20 cellular contexts compared by ENCODE assay signal in genomic region chr11:75442161-75442885, GRCh38. TPM values are rescaled to one million over a fixed set of nuclear protein-coding genes. Genes with fewer than 3 reads are reported as not detected.
DNase-seq lines count a peak whose midpoint lies in the region; ATAC-seq, FAIRE-seq and TF ChIP-seq lines count a peak whose summit lies in the region.
"Had no signal": no experiment of that assay in that cellular context is flagged by ENCODE, and none has a peak within 500 bp of the region (broad histone marks: within the 10 kb centered on the region; RNA-seq: fewer than 3 reads in every experiment).

No MANE protein-coding gene starts in this region.

- peaks cover 42% of the 10 kb centered on the region for H3K27me3 Mint-ChIP-seq in nephron progenitor cell (ENCODE audit: low read depth, poor library complexity)
- H3K27me3 Mint-ChIP-seq: CD4-positive, alpha-beta memory T cell had no signal

- no peaks in the 10 kb centered on the region for H3K9me3 ChIP-seq in right cardiac atrium (ENCODE audit: control insufficient read depth, low read length)
- H3K9me3 ChIP-seq in right atrium auricular region: no peaks in the 10 kb centered on the region
- no peaks in the 10 kb centered on the region for H3K9me3 ChIP-seq in K562 (replicated peaks; ENCODE audit: control insufficient read depth, insufficient read depth, low read depth, low read length)
- H3K9me3 ChIP-seq in stomach: no peaks in the 10 kb centered on the region
- no peaks in the 10 kb centered on the region for H3K9me3 ChIP-seq in upper lobe of left lung

- in situ Hi-C loops in K562 (cut with MboI): loop anchor here (10.0 to 25.0 kb wide), 2 partner anchors 342 to 420 kb away; no protein-coding TSS in a partner anchor

- peak overlapping the region; percentile 55 for H3K4me3 Mint-ChIP-seq in nephron progenitor cell
- H3K4me3 Mint-ChIP-seq: CD4-positive, alpha-beta memory T cell had no signal

- no peaks in the 10 kb centered on the region for H4K20me1 ChIP-seq in K562 (replicated peaks; ENCODE audit: control insufficient read depth, insufficient read depth, low read length)

- TF ChIP-seq POLR2A in K562 (conservative IDR thresholded peaks at IDR 0.05) (no peak), stomach (IDR thresholded peaks at IDR 0.05) (no peak), upper lobe of left lung (IDR thresholded peaks at IDR 0.05) (no peak)

- no peaks in the 10 kb centered on the region for H3K9me3 Mint-ChIP-seq in nephron progenitor cell
- H3K9me3 Mint-ChIP-seq: CD4-positive, alpha-beta memory T cell had no signal

- FAIRE-seq in K562 (lab: Jason Lieb, UNC): no peak
- FAIRE-seq: GM12878, H1 had no signal

- CTCF ChIA-PET in K562 (lab: Yijun Ruan, JAX; ENCODE audit: low intra/inter-chr PET ratio): interaction anchor here (1.4 kb wide), 1 partner anchor 92 kb away, joined by 3 read pairs; no protein-coding TSS in a partner anchor

- DNase-seq in right cardiac atrium (peak in 2 of 3 donors; percentile 43 to 52), right atrium auricular region (ENCODE audit: low spot score) (no peak), K562 (ENCODE audit: extremely low read depth in 1 of 4, low spot score in 3 of 4) (no peak), nephron progenitor cell (peak; percentile 74), stomach (peak; percentile 40), GM19240 (ENCODE audit: insufficient read length, low spot score) (no peak), upper lobe of left lung (no peak)
- DNase-seq: C1 segment of cervical spinal cord; Calu3; CD4-positive, alpha-beta memory T cell; COR-L47; DMS153; DND-41; GDM1; H7; HCEC 1CT had no signal

- H3K36me3 ChIP-seq in right atrium auricular region (no peaks in the 10 kb centered on the region), K562 (ENCODE audit: control insufficient read depth, insufficient read depth, low read length) (no peaks in the 10 kb centered on the region), stomach (no peaks in the 10 kb centered on the region), upper lobe of left lung (peaks cover 0 to 5% (median 0%) of the 10 kb centered on the region in 4 donors)

- no peaks in the 10 kb centered on the region for H3K9me1 ChIP-seq in K562 (ENCODE audit: control insufficient read depth, insufficient read depth, low read length)

- no peak overlapping the region for H3K4me2 ChIP-seq in K562 (ENCODE audit: insufficient read depth, low read length)

- no peaks in the 10 kb centered on the region for H3K4me1 ChIP-seq in right cardiac atrium (ENCODE audit: control insufficient read depth, insufficient read depth, low read length)
- H3K4me1 ChIP-seq in right atrium auricular region: no peaks in the 10 kb centered on the region
- peaks cover 0 to 34% of the 10 kb centered on the region in 2 experiments; a peak in 1 of 5 replicates for H3K4me1 ChIP-seq in K562 (replicated peaks in 1 of 2; ENCODE audit: control insufficient read depth in 2 of 2, insufficient read depth in 2 of 2, low read length in 2 of 2)
- H3K4me1 ChIP-seq in stomach: peaks cover 0 to 17% (median 12%) of the 10 kb centered on the region in 4 donors
- peaks cover 0 to 6% (median 2%) of the 10 kb centered on the region in 4 donors for H3K4me1 ChIP-seq in upper lobe of left lung

- H3K27ac ChIP-seq in right cardiac atrium (ENCODE audit: low read length) (no peak overlapping the region), right atrium auricular region (no peak overlapping the region), K562 (ENCODE audit: extremely low read depth, low read depth, low read length) (no peak overlapping the region), stomach (no peak overlapping the region), upper lobe of left lung (no peak overlapping the region)

- H3K36me3 Mint-ChIP-seq in nephron progenitor cell (ENCODE audit: low read depth): no peaks in the 10 kb centered on the region

- no peak for TF ChIP-seq CTCF in right atrium auricular region (IDR thresholded peaks at IDR 0.05)
- no peak for TF ChIP-seq CTCF in K562 (IDR thresholded peaks at IDR 0.05 in 2 of 3, conservative IDR thresholded peaks at IDR 0.05 in 1 of 3; ENCODE audit: insufficient read depth in 2 of 3, low read depth in 1 of 3, low read length in 3 of 3)
- TF ChIP-seq CTCF in nephron progenitor cell (IDR thresholded peaks at IDR 0.05): peak; percentile 16
- TF ChIP-seq CTCF in stomach (IDR thresholded peaks at IDR 0.05): no peak
- TF ChIP-seq CTCF in upper lobe of left lung (IDR thresholded peaks at IDR 0.05): no peak

- intact Hi-C loops in right cardiac atrium (cut with DNase I) (no loop called here), K562 (cut with micrococcal nuclease) (no loop called here), stomach (cut with DNase I; ENCODE audit: low total_unique reads) (no loop called here)

- peaks cover 69% of the 10 kb centered on the region for H3K4me1 Mint-ChIP-seq in nephron progenitor cell

- no peaks in the 10 kb centered on the region for H3K27me3 ChIP-seq in right cardiac atrium (ENCODE audit: control insufficient read depth, insufficient read depth)
- H3K27me3 ChIP-seq in right atrium auricular region: no peaks in the 10 kb centered on the region
- H3K27me3 ChIP-seq in K562 (ENCODE audit: control insufficient read depth in 2 of 2, insufficient read depth in 2 of 2, low read length in 2 of 2): no peaks in the 10 kb centered on the region
- peaks cover 0 to 3% (median 0%) of the 10 kb centered on the region in 3 donors for H3K27me3 ChIP-seq in stomach
- no peaks in the 10 kb centered on the region for H3K27me3 ChIP-seq in upper lobe of left lung

- H2AFZ ChIP-seq in K562 (ENCODE audit: low read depth, low read length): no peak overlapping the region

- TF ChIP-seq RAD21 in K562 (CRISPR knock-in tag; conservative IDR thresholded peaks at IDR 0.05 in 1 of 2, IDR thresholded peaks at IDR 0.05 in 1 of 2): no peak

- POLR2A ChIA-PET in K562 (lab: Yijun Ruan, JAX): interaction anchor here (1.3 kb wide), 1 partner anchor 22 kb away, joined by 5 read pairs; no protein-coding TSS in a partner anchor

- no peak overlapping the region for H3K4me3 ChIP-seq in right cardiac atrium (ENCODE audit: low read length)
- no peak overlapping the region for H3K4me3 ChIP-seq in right atrium auricular region
- no peak overlapping the region for H3K4me3 ChIP-seq in K562
- H3K4me3 ChIP-seq in stomach: no peak overlapping the region
- no peak overlapping the region for H3K4me3 ChIP-seq in upper lobe of left lung
- H3K4me3 ChIP-seq: GM12878 had no signal

- no TSS peak for BruUV-seq in K562 (replicated peaks; lab: Mats Ljungman, UMichigan)

- TF ChIP-seq EP300 in K562 (IDR thresholded peaks at IDR 0.05; ENCODE audit: low read length) (no peak), stomach (IDR thresholded peaks at IDR 0.05) (no peak), upper lobe of left lung (IDR thresholded peaks at IDR 0.05) (no peak)

- H3K9ac ChIP-seq in K562 (ENCODE audit: insufficient read depth in 1 of 2, low read depth in 2 of 2, low read length in 2 of 2): peak overlapping the region in 1 of 2 experiments; percentile 37; a peak in 2 of 4 replicates

- H3K79me2 ChIP-seq in K562 (ENCODE audit: control insufficient read depth, insufficient read depth, low read length): no peaks in the 10 kb centered on the region

- WGBS in right cardiac atrium: 88% methylated on average over 15 of the region's 15 CpGs
- 60% methylated on average over 13 of the region's 15 CpGs for WGBS in K562 (ENCODE audit: insufficient coverage, low coverage, missing lambda C conversion rate)
- 30 to 83% (median 69%) methylated on average over 10 to 15 of the region's 15 CpGs for WGBS in stomach, 5 donors
- WGBS in upper lobe of left lung, 2 donors: 78 to 85% methylated on average over 13 to 15 of the region's 15 CpGs

- no peak overlapping the region for H3K27ac Mint-ChIP-seq in nephron progenitor cell
- H3K27ac Mint-ChIP-seq: CD4-positive, alpha-beta memory T cell had no signal

- peak in 1 of 2 donors; percentile 11 for ATAC-seq in right cardiac atrium
- no peak for ATAC-seq in K562
- no peak for ATAC-seq in GM19035 (IDR thresholded peaks at IDR 0.05; ENCODE audit: unreplicated experiment)
- no peak for ATAC-seq in upper lobe of left lung (ENCODE audit: low FRiP score in 2 of 2)
- ATAC-seq: GM12878 had no signal

RNA-seq across cellular contexts. Expression of gene KLHL35, which starts 9.3 kb away (rescaled TPM):
- 1 to 10 TPM in 1 of 4 donors, under 1 TPM in 3; 0.46 to 1.5 (median 0.67) TPM for total RNA-seq in right cardiac atrium
- polyA plus RNA-seq in right cardiac atrium: 0.66 TPM
- 1 to 10 TPM in 1 of 2 donors, under 1 TPM in 1; 0.20 to 1.4 TPM for total RNA-seq in right atrium auricular region
- total RNA-seq in K562 (2011; cell fraction: chromatin; rRNA removed; ENCODE audit: low replicate concordance): not detected in 2 replicates
- total RNA-seq in K562 (2011; cell fraction: nucleolus; rRNA removed): not detected in 2 replicates
- not detected in 2 replicates for total RNA-seq in K562 (2011; cell fraction: nucleoplasm; rRNA removed)
- not detected in 2 replicates for total RNA-seq in K562 (2014; rRNA removed)
- total RNA-seq in K562 (2014; rRNA removed; fragmentation: Illumina TruSeq; extraction: Trizol): not detected in 2 replicates
- not detected in 2 replicates for total RNA-seq in K562 (2015; rRNA removed; fragmentation: Illumina TruSeq; extraction: Trizol)
- total RNA-seq in K562 (2021): not detected in 2 replicates
- not detected in 2 replicates for polyA plus RNA-seq in K562 (2011; rRNA removed)
- not detected in 2 replicates for polyA plus RNA-seq in K562 (2011; cell fraction: cytosol; rRNA removed)
- polyA plus RNA-seq in K562 (2011; cell fraction: nucleus; rRNA removed): not detected in 2 replicates
- 0.05 and 0.10 TPM in 2 replicates for polyA plus RNA-seq in K562 (2012)
- not detected in 2 replicates for polyA plus RNA-seq in K562 (2014; fragmentation: Illumina TruSeq; extraction: Trizol)
- polyA plus RNA-seq in K562 (2014; fragmentation: Nextera tagmentation; extraction: Ambion mirVana): not detected
- polyA plus RNA-seq in K562 (2014; rRNA removed): not detected in 2 replicates
- not detected in 2 replicates for polyA minus RNA-seq in K562 (2011; rRNA and poly(A)+ RNA removed)
- polyA minus RNA-seq in K562 (2011; cell fraction: cytosol; rRNA and poly(A)+ RNA removed): 1.5 TPM in 1 of 2 replicates, not detected in the other
- not detected in 2 replicates for polyA minus RNA-seq in K562 (2011; cell fraction: nucleus; rRNA and poly(A)+ RNA removed)
- total RNA-seq in stomach: 1 to 10 TPM in 2 of 5 donors, under 1 TPM in 1, not detected in 2; 0.89 to 2.9 (median 1.7) TPM
- polyA plus RNA-seq in stomach: 1 to 10 TPM; 1.2 to 1.8 (median 1.8) TPM
- 1 to 10 TPM; 3.5 to 7.3 (median 4.3) TPM for total RNA-seq in upper lobe of left lung
- total RNA-seq: A172 had no signal

RNA-seq across cellular contexts. Expression of gene RPS3, which starts 43.0 kb away (rescaled TPM):
- total RNA-seq in right cardiac atrium: 1,000 to 10,000 TPM; 1,039 to 1,263 (median 1,178) TPM
- 1,021 TPM for polyA plus RNA-seq in right cardiac atrium
- total RNA-seq in right atrium auricular region: 100 to 1,000 TPM; 391 to 983 TPM
- 368 and 416 TPM in 2 replicates for total RNA-seq in K562 (2011; cell fraction: chromatin; rRNA removed; ENCODE audit: low replicate concordance)
- total RNA-seq in K562 (2011; cell fraction: nucleolus; rRNA removed): 577 and 735 TPM in 2 replicates
- total RNA-seq in K562 (2011; cell fraction: nucleoplasm; rRNA removed): 828 and 1,575 TPM in 2 replicates
- total RNA-seq in K562 (2014; rRNA removed): 2,700 and 3,102 TPM in 2 replicates
- total RNA-seq in K562 (2014; rRNA removed; fragmentation: Illumina TruSeq; extraction: Trizol): 3,530 and 3,738 TPM in 2 replicates
- 3,411 and 3,679 TPM in 2 replicates for total RNA-seq in K562 (2015; rRNA removed; fragmentation: Illumina TruSeq; extraction: Trizol)
- total RNA-seq in K562 (2021): 3,592 and 3,622 TPM in 2 replicates
- polyA plus RNA-seq in K562 (2011; rRNA removed): 3,472 and 4,261 TPM in 2 replicates
- polyA plus RNA-seq in K562 (2011; cell fraction: cytosol; rRNA removed): 3,466 and 4,968 TPM in 2 replicates
- polyA plus RNA-seq in K562 (2011; cell fraction: nucleus; rRNA removed): 1,428 and 2,203 TPM in 2 replicates
- polyA plus RNA-seq in K562 (2012): 4,980 and 5,479 TPM in 2 replicates
- polyA plus RNA-seq in K562 (2014; fragmentation: Illumina TruSeq; extraction: Trizol): 4,042 and 4,231 TPM in 2 replicates
- polyA plus RNA-seq in K562 (2014; fragmentation: Nextera tagmentation; extraction: Ambion mirVana): 1,000 to 10,000 TPM; 5,693 to 5,771 TPM
- 3,097 and 3,731 TPM in 2 replicates for polyA plus RNA-seq in K562 (2014; rRNA removed)
- polyA minus RNA-seq in K562 (2011; rRNA and poly(A)+ RNA removed): 1,903 and 2,025 TPM in 2 replicates
- 774 and 918 TPM in 2 replicates for polyA minus RNA-seq in K562 (2011; cell fraction: cytosol; rRNA and poly(A)+ RNA removed)
- 197 and 395 TPM in 2 replicates for polyA minus RNA-seq in K562 (2011; cell fraction: nucleus; rRNA and poly(A)+ RNA removed)
- 1,000 to 10,000 TPM in 3 of 5 donors, 100 to 1,000 TPM in 2; 607 to 1,681 (median 1,272) TPM for total RNA-seq in stomach
- polyA plus RNA-seq in stomach: 1,000 to 10,000 TPM; 2,719 to 3,770 (median 2,836) TPM
- 1,000 to 10,000 TPM in 4 of 6 donors, 100 to 1,000 TPM in 2; 474 to 2,141 (median 1,268) TPM for total RNA-seq in upper lobe of left lung

Comparison
In these comparisons a context has a peak if more than half of its experiments do, and no peak if none do; other contexts are left out.
1. DNase-seq: peak in right cardiac atrium (2 of 3), nephron progenitor cell (single experiment) and stomach (single experiment); none in right atrium auricular region (single experiment), K562 (0 of 4), GM19240 (single experiment) and upper lobe of left lung (0 of 2).